ENCODE assay signal across 32 cellular contexts in the genomic region with DNA sequence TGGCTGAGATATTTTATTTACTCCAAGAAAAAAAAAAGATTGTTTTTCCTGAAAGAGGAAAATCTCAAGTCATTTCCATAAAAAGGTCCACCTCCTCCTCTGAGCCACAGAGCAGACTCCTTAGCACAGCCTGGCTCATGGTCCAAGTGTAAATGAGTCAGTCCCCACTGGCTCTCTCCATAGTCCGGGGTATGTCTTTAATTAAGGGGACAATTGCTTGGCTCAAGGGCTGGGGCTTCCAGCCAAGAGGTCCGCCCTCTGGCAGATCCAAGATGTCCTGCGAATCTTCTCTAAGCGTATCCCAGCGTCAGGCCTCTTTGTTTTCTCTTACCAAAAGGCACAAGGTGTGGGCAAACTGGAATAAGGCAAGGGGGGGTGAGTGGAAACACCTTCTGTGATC. TPM values are rescaled to one million over a fixed set of nuclear protein-coding genes. Genes with fewer than 3 reads are reported as not detected.
A peak's percentile ranks its signal among the peaks of the same experiment; 100 is the strongest.
DNase-seq lines count a peak whose midpoint lies in the region; ATAC-seq and TF ChIP-seq lines count a peak whose summit lies in the region.
"Had no signal": no experiment of that assay in that cellular context is flagged by ENCODE, and none has a peak within 500 bp of the region (broad histone marks: within the 10 kb centered on the region; RNA-seq: fewer than 3 reads in every experiment).

No MANE protein-coding gene starts in this region.

- H3K4me3 ChIP-seq in left ventricle myocardium inferior, result no peak overlapping the region
- no peak overlapping the region for H3K4me3 ChIP-seq in uterus
- no peak overlapping the region for H3K4me3 ChIP-seq in lower lobe of right lung
- H3K4me3 ChIP-seq: esophagus muscularis mucosa, PC-9, prostate gland, skin epidermis had no signal

- ATAC-seq in Right ventricle myocardium superior (ENCODE audit: poor library complexity) (peak; percentile 38), GM19324 (IDR thresholded peaks at IDR 0.05; ENCODE audit: low FRiP score, unreplicated experiment) (no peak), lower lobe of right lung (no peak)
- ATAC-seq: left lobe of liver; naive thymus-derived CD4-positive, alpha-beta T cell; stimulated activated naive B cell treated with anti-CD40 and anti-IgM and Interleukin-4, amounts not matched to agents 10 μg/mL and 1 μg/mL and 100 μg/mL, for 72 hours had no signal

- no peak for TF ChIP-seq CTCF in left ventricle myocardium inferior (IDR thresholded peaks at IDR 0.05; ENCODE audit: borderline replicate concordance)
- no peak for TF ChIP-seq CTCF in uterus (IDR thresholded peaks at IDR 0.05)
- no peak for TF ChIP-seq CTCF in lower lobe of right lung (IDR thresholded peaks at IDR 0.05)

- H3K27ac ChIP-seq in left ventricle myocardium inferior (replicated peaks) (no peak overlapping the region), uterus (no peak overlapping the region), lower lobe of right lung (no peak overlapping the region)
- H3K27ac ChIP-seq: esophagus muscularis mucosa, PC-9, prostate gland, skin epidermis had no signal

- peak; percentile 65 for DNase-seq in Right ventricle myocardium superior
- DNase-seq in left ventricle myocardium inferior, result no peak
- peak; percentile 42 for DNase-seq in fibroblast of peridontal ligament (ENCODE audit: extremely low read depth)
- DNase-seq in posterior vena cava (ENCODE audit: low spot score), result peak; percentile 94
- peak; percentile 70 to 78 for DNase-seq in uterus
- DNase-seq in GDM1 (lab: John Stamatoyannopoulos, UW), result no peak
- no peak for DNase-seq in lower lobe of right lung
- DNase-seq: 8988T; activated CD4-positive, alpha-beta T cell treated with anti-CD3 and anti-CD28 coated beads, Interleukin-2, amount 50 U/mL, for 48 hours; activated CD4-positive, CD25-positive, alpha-beta regulatory T cell treated with anti-CD3 and anti-CD28 coated beads, Interleukin-2, amount 50 U/mL, for 72 hours; activated naive CD4-positive, alpha-beta T cell treated with Interleukin-2 at 50 U/mL for 16 hours; CD4-positive, alpha-beta memory T cell; dermis blood vessel endothelial cell; endodermal cell; H7; Karpas-422; naive thymus-derived CD4-positive, alpha-beta T cell; NCI-H1436; NCI-H2081 treated with DMSO at 0.1 percent for 48 hours; NCI-H2227 treated with DMSO at 0.1 percent for 48 hours; NCI-H526 treated with DMSO at 0.1 percent for 48 hours; nucleus accumbens; PC-9; SHP77; stimulated activated naive B cell treated with anti-CD40 and anti-IgM and Interleukin-4, amounts not matched to agents 10 μg/mL and 1 μg/mL and 100 μg/mL, for 72 hours had no signal

- intact Hi-C loops in Right ventricle myocardium superior (cut with DNase I), result no loop called here
- intact Hi-C loops in left ventricle myocardium inferior (cut with micrococcal nuclease), result no loop called here
- intact Hi-C loops in posterior vena cava (cut with DNase I), result no loop called here
- intact Hi-C loops in uterus (cut with DNase I; ENCODE audit: low total_unique reads), result no loop called here
- intact Hi-C loops in lower lobe of right lung (cut with DNase I), result no loop called here

- H3K9me3 ChIP-seq in left ventricle myocardium inferior (replicated peaks) (no peaks in the 10 kb centered on the region), uterus (no peaks in the 10 kb centered on the region), lower lobe of right lung (no peaks in the 10 kb centered on the region)
- H3K9me3 ChIP-seq: esophagus muscularis mucosa, prostate gland had no signal

- TF ChIP-seq POLR2A in uterus (IDR thresholded peaks at IDR 0.05), result no peak

- H3K36me3 ChIP-seq in left ventricle myocardium inferior (no peaks in the 10 kb centered on the region), uterus (no peaks in the 10 kb centered on the region), lower lobe of right lung (no peaks in the 10 kb centered on the region)
- H3K36me3 ChIP-seq: esophagus muscularis mucosa, prostate gland had no signal

- H3K4me1 ChIP-seq in left ventricle myocardium inferior (no peaks in the 10 kb centered on the region), uterus (no peaks in the 10 kb centered on the region), lower lobe of right lung (no peaks in the 10 kb centered on the region)
- H3K4me1 ChIP-seq: esophagus muscularis mucosa, prostate gland had no signal

- H3K27me3 ChIP-seq in left ventricle myocardium inferior (ENCODE audit: low read depth) (peaks cover 95% of the 10 kb centered on the region), uterus (no peaks in the 10 kb centered on the region), lower lobe of right lung (ENCODE audit: low read depth) (peaks cover 10% of the 10 kb centered on the region)

RNA-seq across cellular contexts. Expression of a gene that starts 33.3 kb away (rescaled TPM):
- total RNA-seq in Right ventricle myocardium superior, result not detected
- not detected for total RNA-seq in left ventricle myocardium inferior
- under 1 TPM; 0.19 to 0.37 TPM for total RNA-seq in posterior vena cava
- under 1 TPM in 2 of 4 donors, not detected in 2; 0.62 to 0.67 TPM for total RNA-seq in uterus
- total RNA-seq in lower lobe of right lung, result 0.44 TPM

RNA-seq across cellular contexts. Expression of a gene that starts 55.1 kb away (rescaled TPM):
- total RNA-seq in Right ventricle myocardium superior (not detected), left ventricle myocardium inferior (not detected), posterior vena cava (under 1 TPM in 1 of 2 donors, not detected in 1; 0.10 TPM), uterus (under 1 TPM in 1 of 4 donors, not detected in 3; 0.27 TPM), lower lobe of right lung (not detected)
- total RNA-seq: CD4-positive, alpha-beta memory T cell; Daoy; dermis blood vessel endothelial cell; endodermal cell; esophagus muscularis mucosa; left lobe of liver; mesothelial cell of epicardium; naive thymus-derived CD4-positive, alpha-beta T cell had no signal

Comparison
In these comparisons a context has a peak if more than half of its experiments do, and no peak if none do; other contexts are left out.
1. DNase-seq: peak in Right ventricle myocardium superior (single experiment), fibroblast of peridontal ligament (single experiment), posterior vena cava (single experiment) and uterus (2 of 2); none in left ventricle myocardium inferior (single experiment), GDM1 (single experiment) and lower lobe of right lung (single experiment).